Comparison of ENCODE assay signal across 29 cellular contexts in genomic region chr5:166240705-166241104, GRCh38.
"Had no signal": no experiment of that assay in that cellular context is flagged by ENCODE, and none has a peak within 500 bp of the region (broad histone marks: within the 10 kb centered on the region; RNA-seq: fewer than 3 reads in every experiment).

No MANE protein-coding gene starts in this region.

- H3K4me3 ChIP-seq: MG63, PC-9, SJSA1 had no signal

- H3K9me3 ChIP-seq: MG63, SK-N-SH had no signal

- H2AFZ ChIP-seq: PC-9 had no signal

- H3K9ac ChIP-seq: SK-N-SH had no signal

- ATAC-seq: Panc1, Right ventricle myocardium inferior had no signal

- H3K27ac ChIP-seq: PC-9, RWPE1, SJSA1 had no signal

- H3K4me1 ChIP-seq: SJSA1 had no signal

- DNase-seq: Kasumi-1, MG63, MV-4-11, NCI-H1092, NCI-H1105, NCI-H1417 treated with DMSO at 0.1 percent for 48 hours, NCI-H1436 treated with DMSO at 0.1 percent for 48 hours, NCI-H1694 treated with DMSO at 0.1 percent for 48 hours, NCI-H187 treated with DMSO at 0.1 percent for 48 hours, NCI-H2029, NCI-H2081, NCI-H2171 treated with DMSO at 0.1 percent for 48 hours, NCI-H226, NCI-H446 treated with DMSO at 0.1 percent for 48 hours, NCI-H510A, NCI-H524, NCI-H526, NCI-H69, NCI-H748 treated with DMSO at 0.1 percent for 48 hours, NCI-H82, PC-9, SHP77 treated with DMSO at 0.1 percent for 48 hours, SK-N-SH, SW 1271, T-helper 1 cell had no signal

- H3K27me3 ChIP-seq: MG63, SJSA1 had no signal

- H3K4me2 ChIP-seq: PC-9, SK-N-SH had no signal

- H3K36me3 ChIP-seq: MG63, SJSA1 had no signal
